ENCODE assay signal across 20 cellular contexts in genomic region chr16:77585379-77585778, GRCh38.
DNase-seq lines count a peak whose midpoint lies in the region; ATAC-seq and TF ChIP-seq lines count a peak whose summit lies in the region.
"Had no signal": no experiment of that assay in that cellular context is flagged by ENCODE, and none has a peak within 500 bp of the region (broad histone marks: within the 10 kb centered on the region; RNA-seq: fewer than 3 reads in every experiment).

No MANE protein-coding gene starts in this region.

- H3K4me3 Mint-ChIP-seq in MCF 10A (ENCODE audit: unreplicated experiment) (no peak overlapping the region), endothelial cell (ENCODE audit: unreplicated experiment) (no peak overlapping the region)
- H3K4me3 Mint-ChIP-seq: effector memory CD8-positive, alpha-beta T cell; H9; memory B cell; stimulated activated memory B cell treated with anti-CD40 and anti-IgM and Interleukin-4, amounts not matched to agents 10 μg/mL and 1 μg/mL and 100 μg/mL, for 72 hours had no signal

- POLR2A ChIA-PET in MCF 10A (lab: Yijun Ruan, JAX) (interaction anchor here (1.7 kb wide), 1 partner anchor 348 kb away, joined by 8 read pairs; no protein-coding TSS in a partner anchor), Panc1 (lab: Charles Lee) (no interaction called here)

- TF ChIP-seq POLR2A in breast epithelium (IDR thresholded peaks at IDR 0.05): no peak

- CTCF ChIA-PET in MCF 10A (lab: Yijun Ruan, JAX): interaction anchor here (0.5 to 11.8 kb wide), 33 partner anchors 9 to 574 kb away, joined by 3 to 486 read pairs (median 5); no protein-coding TSS in a partner anchor
- CTCF ChIA-PET in Panc1 (lab: Charles Lee): no interaction called here

- intact Hi-C loops in MCF 10A (cut with micrococcal nuclease): no loop called here
- intact Hi-C loops in breast epithelium (cut with DNase I; ENCODE audit: low total_unique reads): no loop called here
- intact Hi-C loops in Panc1 (cut with micrococcal nuclease; ENCODE audit: unreplicated experiment): loop anchor here (10.0 kb wide), 1 partner anchor 79 kb away; no protein-coding TSS in a partner anchor

- in situ Hi-C loops in Panc1 (cut with HindIII; ENCODE audit: low pct_unique_long_range_greater_than_20kb, low sequenced_read_pairs): loop anchor here (10.0 kb wide), 1 partner anchor 231 kb away; no protein-coding TSS in a partner anchor

- no peaks in the 10 kb centered on the region for H3K27me3 ChIP-seq in breast epithelium
- H3K27me3 ChIP-seq in Panc1 (ENCODE audit: control insufficient read depth, insufficient read depth, low read length): no peaks in the 10 kb centered on the region
- H3K27me3 ChIP-seq: adrenal gland had no signal

- BruUV-seq in MCF 10A (replicated peaks; lab: Mats Ljungman, UMichigan): no TSS peak
- BruUV-seq in Panc1 (replicated peaks; lab: Mats Ljungman, UMichigan): no TSS peak

- no peak overlapping the region for H3K4me3 ChIP-seq in breast epithelium
- no peak overlapping the region for H3K4me3 ChIP-seq in Panc1 (ENCODE audit: low read depth in 2 of 2, low read length in 2 of 2)
- H3K4me3 ChIP-seq in skeletal muscle cell (ENCODE audit: low read depth, low read length): no peak overlapping the region
- H3K4me3 ChIP-seq: adrenal gland had no signal

- no peak for ATAC-seq in Panc1
- ATAC-seq: effector memory CD8-positive, alpha-beta T cell; stimulated activated memory B cell treated with anti-CD40 and anti-IgM and Interleukin-4, amounts not matched to agents 10 μg/mL and 1 μg/mL and 100 μg/mL, for 72 hours had no signal

- TF ChIP-seq CTCF in MCF 10A (IDR thresholded peaks at IDR 0.05; ENCODE audit: unreplicated experiment) (no peak), breast epithelium (IDR thresholded peaks at IDR 0.05) (no peak), Panc1 (IDR thresholded peaks at IDR 0.05) (no peak), endothelial cell (IDR thresholded peaks at IDR 0.05; ENCODE audit: unreplicated experiment) (no peak)

- H3K27ac ChIP-seq in breast epithelium (peak overlapping the region in 1 of 2 donors; percentile 66), Panc1 (ENCODE audit: low read length) (peak overlapping the region; percentile 73; the same call in 1 of the 2 replicates)
- H3K27ac ChIP-seq: adrenal gland, parathyroid adenoma had no signal

- H3K36me3 Mint-ChIP-seq in MCF 10A (ENCODE audit: insufficient read depth, unreplicated experiment) (no peaks in the 10 kb centered on the region), endothelial cell (ENCODE audit: low read depth, unreplicated experiment) (no peaks in the 10 kb centered on the region)
- H3K36me3 Mint-ChIP-seq: memory B cell; stimulated activated memory B cell treated with anti-CD40 and anti-IgM and Interleukin-4, amounts not matched to agents 10 μg/mL and 1 μg/mL and 100 μg/mL, for 72 hours had no signal

- no peaks in the 10 kb centered on the region for H3K4me1 ChIP-seq in breast epithelium
- H3K4me1 ChIP-seq in Panc1 (ENCODE audit: control insufficient read depth, insufficient read depth, low read length): peaks cover 6% of the 10 kb centered on the region
- H3K4me1 ChIP-seq: adrenal gland, parathyroid adenoma had no signal

- no peak overlapping the region for H3K27ac Mint-ChIP-seq in MCF 10A (ENCODE audit: low read depth, unreplicated experiment)
- peak overlapping the region; percentile 73 for H3K27ac Mint-ChIP-seq in endothelial cell (ENCODE audit: unreplicated experiment)
- H3K27ac Mint-ChIP-seq: effector memory CD8-positive, alpha-beta T cell; memory B cell; stimulated activated memory B cell treated with anti-CD40 and anti-IgM and Interleukin-4, amounts not matched to agents 10 μg/mL and 1 μg/mL and 100 μg/mL, for 72 hours had no signal

- peak; percentile 47 for DNase-seq in MCF 10A (ENCODE audit: unreplicated experiment)
- no peak for DNase-seq in breast epithelium (ENCODE audit: low spot score in 2 of 2)
- DNase-seq in Panc1 (ENCODE audit: low read depth, low spot score): no peak
- DNase-seq in endothelial cell (ENCODE audit: low spot score): peak; percentile 11
- peak; percentile 59 for DNase-seq in skeletal muscle cell (ENCODE audit: low read depth)
- DNase-seq in NCI-H1417 treated with DMSO at 0.1 percent for 48 hours (lab: John Stamatoyannopoulos, UW): no peak
- no peak for DNase-seq in NCI-H345 (lab: John Stamatoyannopoulos, UW)
- DNase-seq in pons (ENCODE audit: low spot score): no peak
- DNase-seq: activated CD8-positive, alpha-beta memory T cell treated with anti-CD3 and anti-CD28 coated beads, Interleukin-2, amount 50 U/mL, for 4 hours; effector memory CD8-positive, alpha-beta T cell; H9; NCI-H1436; NCI-H526; Right ventricle myocardium superior; stimulated activated CD4-positive, alpha-beta T cell treated with anti-CD3 and anti-CD28 coated beads, Interleukin-2, amount 100 ng/mL, for 48 hours; T1000 had no signal

- no peaks in the 10 kb centered on the region for H3K9me3 ChIP-seq in breast epithelium
- H3K9me3 ChIP-seq in Panc1 (ENCODE audit: control insufficient read depth, insufficient read depth, low read depth, low read length): no peaks in the 10 kb centered on the region
- H3K9me3 ChIP-seq: adrenal gland had no signal

- H3K4me1 Mint-ChIP-seq in MCF 10A (ENCODE audit: insufficient read depth, unreplicated experiment) (peaks cover 11% of the 10 kb centered on the region), endothelial cell (ENCODE audit: unreplicated experiment) (peaks cover 37% of the 10 kb centered on the region)
- H3K4me1 Mint-ChIP-seq: memory B cell; stimulated activated memory B cell treated with anti-CD40 and anti-IgM and Interleukin-4, amounts not matched to agents 10 μg/mL and 1 μg/mL and 100 μg/mL, for 72 hours had no signal

- H3K27me3 Mint-ChIP-seq in MCF 10A (ENCODE audit: insufficient read depth, unreplicated experiment): peaks cover 31% of the 10 kb centered on the region
- peaks cover 5% of the 10 kb centered on the region for H3K27me3 Mint-ChIP-seq in endothelial cell (ENCODE audit: unreplicated experiment)

- H3K36me3 ChIP-seq in breast epithelium (no peaks in the 10 kb centered on the region), Panc1 (ENCODE audit: control insufficient read depth, insufficient read depth, low read length) (no peaks in the 10 kb centered on the region)
- H3K36me3 ChIP-seq: adrenal gland had no signal

- no peaks in the 10 kb centered on the region for H3K9me3 Mint-ChIP-seq in MCF 10A (ENCODE audit: unreplicated experiment)
- no peaks in the 10 kb centered on the region for H3K9me3 Mint-ChIP-seq in endothelial cell (ENCODE audit: unreplicated experiment)
- H3K9me3 Mint-ChIP-seq: effector memory CD8-positive, alpha-beta T cell; H9; memory B cell; stimulated activated memory B cell treated with anti-CD40 and anti-IgM and Interleukin-4, amounts not matched to agents 10 μg/mL and 1 μg/mL and 100 μg/mL, for 72 hours had no signal

Comparison
In these comparisons a context has a peak if more than half of its experiments do, and no peak if none do; other contexts are left out.
1. DNase-seq: peak in MCF 10A (single experiment), endothelial cell (single experiment) and skeletal muscle cell (single experiment); none in breast epithelium (0 of 2), Panc1 (single experiment), NCI-H1417 treated with DMSO at 0.1 percent for 48 hours (single experiment), NCI-H345 (single experiment) and pons (single experiment).